14 cellular contexts compared by ENCODE assay signal in genomic region chr11:76237914-76238313, GRCh38. TPM values are rescaled to one million over a fixed set of nuclear protein-coding genes. Genes with fewer than 3 reads are reported as not detected.
DNase-seq lines count a peak whose midpoint lies in the region; ATAC-seq and FAIRE-seq lines count a peak whose summit lies in the region.
"Had no signal": no experiment of that assay in that cellular context is flagged by ENCODE, and none has a peak within 500 bp of the region (broad histone marks: within the 10 kb centered on the region; RNA-seq: fewer than 3 reads in every experiment).

No MANE protein-coding gene starts in this region.

- no peaks in the 10 kb centered on the region for H3K27me3 ChIP-seq in small intestine (ENCODE audit: control insufficient read depth in 2 of 2, insufficient read depth in 2 of 2, low read length in 2 of 2)
- H3K27me3 ChIP-seq: upper lobe of left lung had no signal

- H3K36me3 ChIP-seq in small intestine (ENCODE audit: control insufficient read depth in 2 of 2, insufficient read depth in 2 of 2, low read length in 2 of 2) = no peaks in the 10 kb centered on the region
- H3K36me3 ChIP-seq: upper lobe of left lung had no signal

- no peak for FAIRE-seq in small intestine (lab: Jason Lieb, UNC)

- no peak overlapping the region for H3K4me3 ChIP-seq in small intestine (ENCODE audit: low read depth in 1 of 2, low read length in 2 of 2)
- H3K4me3 ChIP-seq: mucosa of descending colon, upper lobe of left lung had no signal

- no peaks in the 10 kb centered on the region for H3K4me1 ChIP-seq in small intestine (ENCODE audit: control insufficient read depth in 2 of 2, insufficient read depth in 1 of 2, low read depth in 1 of 2, low read length in 1 of 2)

- peak; percentile 17 for DNase-seq in SKM-1 treated with dmso at 0.1 percent for 144 hours (lab: John Stamatoyannopoulos, UW; ENCODE audit: unreplicated experiment)
- DNase-seq in SKM-1 (lab: John Stamatoyannopoulos, UW; ENCODE audit: unreplicated experiment) = no peak
- peak; percentile 60 for DNase-seq in LHCN-M2 (ENCODE audit: low read depth)
- peak; percentile 54 for DNase-seq in cerebellar cortex (ENCODE audit: low spot score)
- DNase-seq in small intestine = peak; percentile 36
- no peak for DNase-seq in activated effector memory CD4-positive, alpha-beta T cell treated with anti-CD3 and anti-CD28 coated beads, Interleukin-2, amount 50 U/mL, for 16 hours
- DNase-seq: NCI-H1436 treated with DMSO at 0.1 percent for 48 hours; stimulated activated CD4-positive, alpha-beta T cell treated with anti-CD3 and anti-CD28 coated beads, Interleukin-4, amount 100 ng/mL, for 24 hours; T-cell; upper lobe of left lung had no signal

- no peak for ATAC-seq in GM18861 (IDR thresholded peaks at IDR 0.05; ENCODE audit: unreplicated experiment)
- no peak for ATAC-seq in HG03354 (IDR thresholded peaks at IDR 0.05; ENCODE audit: poor library complexity, severe bottlenecking, unreplicated experiment)
- ATAC-seq: mucosa of descending colon, T-cell had no signal

- H3K27ac ChIP-seq in small intestine (ENCODE audit: low read depth in 1 of 2, low read length in 1 of 2) = no peak overlapping the region
- H3K27ac ChIP-seq: C4-2B had no signal

- H3K9me3 ChIP-seq in small intestine (ENCODE audit: control insufficient read depth, low read depth) = no peaks in the 10 kb centered on the region
- H3K9me3 ChIP-seq: mucosa of descending colon, upper lobe of left lung had no signal

RNA-seq across cellular contexts. Expression of gene WNT11, which starts 31.6 kb away (rescaled TPM):
- 0.06 TPM in 1 of 2 replicates, not detected in the other for total RNA-seq in LHCN-M2 (2014; rRNA removed)
- not detected for polyA plus RNA-seq in LHCN-M2 (2012)
- 1 to 10 TPM; 2.1 to 7.3 (median 3.4) TPM for polyA plus RNA-seq in small intestine

Comparison
In these comparisons a context has a peak if more than half of its experiments do, and no peak if none do; other contexts are left out.
1. DNase-seq: peak in SKM-1 treated with dmso at 0.1 percent for 144 hours (single experiment), LHCN-M2 (single experiment), cerebellar cortex (single experiment) and small intestine (single experiment); none in SKM-1 (single experiment) and activated effector memory CD4-positive, alpha-beta T cell treated with anti-CD3 and anti-CD28 coated beads, Interleukin-2, amount 50 U/mL, for 16 hours (single experiment).